ENCODE assay signal across 1 cellular context in genomic region chrX:19751068-19751467, GRCh38.
TF ChIP-seq lines count a peak whose summit lies in the region.

No MANE protein-coding gene starts in this region.

TF ChIP-seq in WTC11, 78 proteins besides CTCF, POLR2A, EP300 and RAD21 (continued from another document):
- TF ChIP-seq E2F4 (CRISPR knock-in tag; IDR thresholded peaks at IDR 0.05; ENCODE audit: borderline replicate concordance, low read depth) (no peak), HMGA2 (CRISPR knock-in tag; IDR thresholded peaks at IDR 0.05) (no peak), STAT6 (CRISPR knock-in tag; conservative IDR thresholded peaks at IDR 0.05; ENCODE audit: low read depth) (no peak), EMX1 (CRISPR knock-in tag; IDR thresholded peaks at IDR 0.05) (no peak), ESRRA (CRISPR knock-in tag; IDR thresholded peaks at IDR 0.05; ENCODE audit: borderline replicate concordance) (no peak), TEAD1 (CRISPR knock-in tag; IDR thresholded peaks at IDR 0.05) (no peak), FOXJ3 (CRISPR knock-in tag; IDR thresholded peaks at IDR 0.05; ENCODE audit: borderline replicate concordance) (no peak), ATF2 (CRISPR knock-in tag; IDR thresholded peaks at IDR 0.05; ENCODE audit: borderline replicate concordance, low read depth) (no peak), ZNF281 (CRISPR knock-in tag; IDR thresholded peaks at IDR 0.05) (no peak)
